In genomic region chr5:124744170-124744911, GRCh38 we compare ENCODE assay signal across 10 cellular contexts. TPM values are rescaled to one million over a fixed set of nuclear protein-coding genes. Genes with fewer than 3 reads are reported as not detected.
DNase-seq lines count a peak whose midpoint lies in the region; ATAC-seq, FAIRE-seq and TF ChIP-seq lines count a peak whose summit lies in the region.
"Had no signal": no experiment of that assay in that cellular context is flagged by ENCODE, and none has a peak within 500 bp of the region (broad histone marks: within the 10 kb centered on the region; RNA-seq: fewer than 3 reads in every experiment).

No MANE protein-coding gene starts in this region.

- H3K36me3 ChIP-seq in endodermal cell (ENCODE audit: control insufficient read depth, insufficient read depth, low read length) (peaks cover 11% of the 10 kb centered on the region), mucosa of descending colon (ENCODE audit: low read depth) (no peaks in the 10 kb centered on the region)

- intact Hi-C loops in mucosa of descending colon (cut with DNase I, micrococcal nuclease) = loop anchor here (5.0 to 10.0 kb wide), 4 partner anchors 42 to 280 kb away; no protein-coding TSS in a partner anchor
- intact Hi-C loops in CD4-positive, alpha-beta T cell (cut with DNase I, micrococcal nuclease) = no loop called here

- peak overlapping the region; percentile 98 for H3K27ac ChIP-seq in endodermal cell (ENCODE audit: low read depth, low read length)
- no peak overlapping the region for H3K27ac ChIP-seq in CD4-positive, alpha-beta T cell (ENCODE audit: low read depth, low read length)

- WGBS in endodermal cell (ENCODE audit: insufficient coverage in 1 of 2, insufficient read length in 1 of 2), 2 experiments = 2 to 4% methylated on average over 18 to 26 of the region's 26 CpGs

- DNase-seq in NAMALWA (ENCODE audit: low spot score) (peak; percentile 65), endodermal cell (peak; percentile 71), mucosa of descending colon (peak; percentile 76 to 80 (median 77)), ecto neural progenitor cell (ENCODE audit: low spot score) (no peak)
- no peak for DNase-seq in CD4-positive, alpha-beta T cell
- no peak for DNase-seq in activated naive CD8-positive, alpha-beta T cell treated with anti-CD3 and anti-CD28 coated beads, Interleukin-2, amount 50 U/mL, for 24 hours
- DNase-seq: DMS153 had no signal

- H3K4me1 Mint-ChIP-seq in endodermal cell = peaks cover 7% of the 10 kb centered on the region
- peaks cover 34% of the 10 kb centered on the region for H3K4me1 Mint-ChIP-seq in CD4-positive, alpha-beta T cell (ENCODE audit: low read depth)
- peaks cover 30% of the 10 kb centered on the region for H3K4me1 Mint-ChIP-seq in activated naive CD8-positive, alpha-beta T cell treated with anti-CD3 and anti-CD28 coated beads, Interleukin-2, amount 50 U/mL, for 24 hours

- POLR2A ChIA-PET in CD4-positive, alpha-beta T cell (lab: Charles Lee) = no interaction called here

- TF ChIP-seq CTCF in endodermal cell (conservative IDR thresholded peaks at IDR 0.05) (no peak), mucosa of descending colon (IDR thresholded peaks at IDR 0.05) (no peak)
- no peak for TF ChIP-seq CTCF in CD4-positive, alpha-beta T cell (IDR thresholded peaks at IDR 0.05)

- H3K9me3 ChIP-seq in endodermal cell (ENCODE audit: control insufficient read depth, low read length) = peaks cover 9% of the 10 kb centered on the region
- no peaks in the 10 kb centered on the region for H3K9me3 ChIP-seq in mucosa of descending colon
- H3K9me3 ChIP-seq in CD4-positive, alpha-beta T cell (ENCODE audit: control insufficient read depth, low read length) = no peaks in the 10 kb centered on the region

- H3K4me1 ChIP-seq in endodermal cell (ENCODE audit: control insufficient read depth, insufficient read depth, low read length) = no peaks in the 10 kb centered on the region
- peaks cover 32% of the 10 kb centered on the region for H3K4me1 ChIP-seq in mucosa of descending colon (ENCODE audit: low read depth)

- H3K36me3 Mint-ChIP-seq in endodermal cell (ENCODE audit: low read depth) = no peaks in the 10 kb centered on the region
- H3K36me3 Mint-ChIP-seq in CD4-positive, alpha-beta T cell (ENCODE audit: low read depth) = no peaks in the 10 kb centered on the region
- H3K36me3 Mint-ChIP-seq in activated naive CD8-positive, alpha-beta T cell treated with anti-CD3 and anti-CD28 coated beads, Interleukin-2, amount 50 U/mL, for 24 hours (ENCODE audit: low read depth) = no peaks in the 10 kb centered on the region

- H3K27me3 Mint-ChIP-seq in endodermal cell (ENCODE audit: insufficient read depth) = no peaks in the 10 kb centered on the region
- H3K27me3 Mint-ChIP-seq in CD4-positive, alpha-beta T cell = peaks cover 6% of the 10 kb centered on the region
- H3K27me3 Mint-ChIP-seq in activated naive CD8-positive, alpha-beta T cell treated with anti-CD3 and anti-CD28 coated beads, Interleukin-2, amount 50 U/mL, for 24 hours = peaks cover 43% of the 10 kb centered on the region

- no peak overlapping the region for H3K27ac Mint-ChIP-seq in endodermal cell
- no peak overlapping the region for H3K27ac Mint-ChIP-seq in CD4-positive, alpha-beta T cell
- H3K27ac Mint-ChIP-seq in activated naive CD8-positive, alpha-beta T cell treated with anti-CD3 and anti-CD28 coated beads, Interleukin-2, amount 50 U/mL, for 24 hours = no peak overlapping the region
- H3K27ac Mint-ChIP-seq: memory B cell had no signal

- peak overlapping the region; percentile 95 for H3K4me3 ChIP-seq in endodermal cell (ENCODE audit: low read length)
- H3K4me3 ChIP-seq in mucosa of descending colon = peak overlapping the region; percentile 33

- peak overlapping the region; percentile 96 for H3K9ac ChIP-seq in endodermal cell (ENCODE audit: extremely low read depth, low read length, poor library complexity, severe bottlenecking)

- no peak overlapping the region for H3K4me3 Mint-ChIP-seq in endodermal cell
- no peak overlapping the region for H3K4me3 Mint-ChIP-seq in CD4-positive, alpha-beta T cell
- H3K4me3 Mint-ChIP-seq in activated naive CD8-positive, alpha-beta T cell treated with anti-CD3 and anti-CD28 coated beads, Interleukin-2, amount 50 U/mL, for 24 hours = no peak overlapping the region
- H3K4me3 Mint-ChIP-seq: memory B cell had no signal

- no peaks in the 10 kb centered on the region for H3K27me3 ChIP-seq in endodermal cell (ENCODE audit: control insufficient read depth, insufficient read depth, low read length, poor library complexity, severe bottlenecking)
- peaks cover 56% of the 10 kb centered on the region for H3K27me3 ChIP-seq in CD4-positive, alpha-beta T cell (ENCODE audit: control insufficient read depth, insufficient read depth, low read length)

- peak; percentile 19 for FAIRE-seq in A204.1 (lab: Jason Lieb, UNC)

- H3K9me3 Mint-ChIP-seq in endodermal cell = no peaks in the 10 kb centered on the region
- H3K9me3 Mint-ChIP-seq in CD4-positive, alpha-beta T cell = no peaks in the 10 kb centered on the region
- no peaks in the 10 kb centered on the region for H3K9me3 Mint-ChIP-seq in activated naive CD8-positive, alpha-beta T cell treated with anti-CD3 and anti-CD28 coated beads, Interleukin-2, amount 50 U/mL, for 24 hours
- H3K9me3 Mint-ChIP-seq: memory B cell had no signal

- CTCF ChIA-PET in CD4-positive, alpha-beta T cell (lab: Charles Lee) = no interaction called here

- ATAC-seq in mucosa of descending colon (peak; percentile 42), GM21367 (IDR thresholded peaks at IDR 0.05; ENCODE audit: unreplicated experiment) (no peak)
- ATAC-seq in CD4-positive, alpha-beta T cell (ENCODE audit: poor library complexity) = no peak
- ATAC-seq in activated naive CD8-positive, alpha-beta T cell treated with anti-CD3 and anti-CD28 coated beads, Interleukin-2, amount 50 U/mL, for 24 hours = no peak

RNA-seq across cellular contexts. Expression of gene ZNF608, which starts 2.1 kb away (rescaled TPM):
- total RNA-seq in endodermal cell (100 to 1,000 TPM; 138 to 140 TPM), mucosa of descending colon (10 to 100 TPM; 19.7 to 32.3 (median 27.2) TPM)
- polyA plus RNA-seq in endodermal cell (2013, experiment 1 of 2) = 85.1 TPM
- polyA plus RNA-seq in endodermal cell (2013, experiment 2 of 2) = 84.0 TPM
- under 1 TPM in 1 of 2 experiments, not detected in 1; 0.14 TPM for total RNA-seq in CD4-positive, alpha-beta T cell

Comparison
In these comparisons a context has a peak if more than half of its experiments do, and no peak if none do; other contexts are left out.
1. DNase-seq: peak in NAMALWA (single experiment), endodermal cell (single experiment) and mucosa of descending colon (3 of 3); none in CD4-positive, alpha-beta T cell (0 of 10), activated naive CD8-positive, alpha-beta T cell treated with anti-CD3 and anti-CD28 coated beads, Interleukin-2, amount 50 U/mL, for 24 hours (single experiment) and ecto neural progenitor cell (single experiment).
2. RNA of gene ZNF608, which starts 2.1 kb away (total RNA-seq): 138 to 140 TPM in endodermal cell and 19.7 to 32.3 TPM in mucosa of descending colon; 0.14 TPM in CD4-positive, alpha-beta T cell; every median in the first group is over 10 times any median in the second.
3. intact Hi-C loops: an anchor here in mucosa of descending colon (5.0 to 10.0 kb wide); none called in CD4-positive, alpha-beta T cell.